2 cellular contexts compared by ENCODE assay signal in genomic region chr16:20807822-20808207, GRCh38.
A peak's percentile ranks its signal among the peaks of the same experiment; 100 is the strongest.
TF ChIP-seq lines count a peak whose summit lies in the region.

No MANE protein-coding gene starts in this region.

TF ChIP-seq in HCT116, 20 proteins besides CTCF, POLR2A, EP300 and RAD21:
- TF ChIP-seq CEBPB (IDR thresholded peaks at IDR 0.05; ENCODE audit: low read depth) (no peak), EZH2phosphoT487 (IDR thresholded peaks at IDR 0.05; ENCODE audit: borderline replicate concordance) (no peak), POLR2AphosphoS5 (IDR thresholded peaks at IDR 0.05; ENCODE audit: low read depth, low read length) (peak; percentile 21; the same call in 1 of the 2 replicates)

TF ChIP-seq in WTC11, 78 proteins besides CTCF, POLR2A, EP300 and RAD21:
- TF ChIP-seq CDX4 (CRISPR knock-in tag; IDR thresholded peaks at IDR 0.05; ENCODE audit: borderline replicate concordance) (no peak), ZSCAN18 (CRISPR knock-in tag; IDR thresholded peaks at IDR 0.05) (no peak), HMGXB4 (CRISPR knock-in tag; IDR thresholded peaks at IDR 0.05) (no peak), OVOL2 (CRISPR knock-in tag; IDR thresholded peaks at IDR 0.05; ENCODE audit: borderline replicate concordance) (no peak), ZNF671 (CRISPR knock-in tag; IDR thresholded peaks at IDR 0.05) (no peak), ZNF219 (CRISPR knock-in tag; IDR thresholded peaks at IDR 0.05; ENCODE audit: borderline replicate concordance) (no peak), ZNF423 (CRISPR knock-in tag; IDR thresholded peaks at IDR 0.05) (no peak), ATF6 (CRISPR knock-in tag; IDR thresholded peaks at IDR 0.05) (no peak), ELF4 (CRISPR knock-in tag; IDR thresholded peaks at IDR 0.05; ENCODE audit: low read depth) (no peak), ERG (CRISPR knock-in tag; IDR thresholded peaks at IDR 0.05) (no peak), CBFB (CRISPR knock-in tag; IDR thresholded peaks at IDR 0.05; ENCODE audit: low read depth) (no peak), AR (CRISPR knock-in tag; IDR thresholded peaks at IDR 0.05) (no peak)
